1 cellular context compared by ENCODE assay signal in the genomic region with DNA sequence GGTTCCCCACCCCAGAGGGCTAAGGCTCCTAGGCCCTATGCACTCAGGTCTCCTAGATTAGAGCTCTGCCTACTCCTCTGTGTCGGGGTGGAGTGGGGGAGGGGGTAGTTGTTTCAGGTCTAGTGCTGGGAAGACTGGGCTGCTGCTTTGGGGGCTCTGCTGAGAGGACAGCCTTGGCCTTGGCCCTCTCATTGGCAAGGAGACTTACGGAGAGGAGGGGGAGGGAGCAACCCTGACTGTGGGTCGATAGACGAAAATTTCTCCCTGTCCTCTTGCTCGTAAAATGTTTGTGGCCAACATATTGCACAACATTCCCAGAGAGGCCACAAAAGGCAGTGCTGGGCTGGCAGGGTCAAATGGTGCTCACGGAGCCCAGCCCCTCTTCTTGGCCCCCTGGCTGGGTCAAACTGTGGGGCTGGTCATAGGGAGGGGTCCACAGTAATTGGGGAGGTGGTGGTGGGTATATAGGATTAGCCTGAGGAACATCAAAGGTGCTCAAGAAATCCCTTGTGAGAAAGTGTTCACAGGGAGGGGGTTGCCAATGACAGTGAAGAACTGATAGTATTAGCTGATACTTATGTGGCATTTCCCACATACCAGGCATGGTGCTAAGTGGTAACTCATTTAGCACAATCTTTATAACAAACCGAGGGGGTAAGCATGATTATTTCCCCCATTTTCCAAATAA.
TF ChIP-seq lines count a peak whose summit lies in the region.

No MANE protein-coding gene starts in this region.

TF ChIP-seq in K562, 482 proteins besides CTCF, POLR2A, EP300 and RAD21 (continued from another document):
- TF ChIP-seq, protein P1, sequence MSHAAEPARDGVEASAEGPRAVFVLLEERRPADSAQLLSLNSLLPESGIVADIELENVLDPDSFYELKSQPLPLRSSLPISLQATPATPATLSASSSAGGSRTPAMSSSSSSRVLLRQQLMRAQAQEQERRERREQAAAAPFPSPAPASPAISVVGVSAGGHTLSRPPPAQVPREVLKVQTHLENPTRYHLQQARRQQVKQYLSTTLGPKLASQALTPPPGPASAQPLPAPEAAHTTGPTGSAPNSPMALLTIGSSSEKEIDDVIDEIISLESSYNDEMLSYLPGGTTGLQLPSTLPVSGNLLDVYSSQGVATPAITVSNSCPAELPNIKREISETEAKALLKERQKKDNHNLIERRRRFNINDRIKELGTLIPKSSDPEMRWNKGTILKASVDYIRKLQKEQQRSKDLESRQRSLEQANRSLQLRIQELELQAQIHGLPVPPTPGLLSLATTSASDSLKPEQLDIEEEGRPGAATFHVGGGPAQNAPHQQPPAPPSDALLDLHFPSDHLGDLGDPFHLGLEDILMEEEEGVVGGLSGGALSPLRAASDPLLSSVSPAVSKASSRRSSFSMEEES (CRISPR knock-in tag; IDR thresholded peaks at IDR 0.05), result no peak
- no peak for TF ChIP-seq ADNP (tag; IDR thresholded peaks at IDR 0.05)
- no peak for TF ChIP-seq KLF6 (CRISPR knock-in tag; IDR thresholded peaks at IDR 0.05; ENCODE audit: borderline replicate concordance)
- no peak for TF ChIP-seq STAG1 (CRISPR knock-in tag; IDR thresholded peaks at IDR 0.05; ENCODE audit: borderline replicate concordance)
- TF ChIP-seq NCOA4 (IDR thresholded peaks at IDR 0.05; ENCODE audit: partially characterized antibody), result no peak
- no peak for TF ChIP-seq TAF15 (IDR thresholded peaks at IDR 0.05; ENCODE audit: low read depth, low read length)
- TF ChIP-seq, protein P2, sequence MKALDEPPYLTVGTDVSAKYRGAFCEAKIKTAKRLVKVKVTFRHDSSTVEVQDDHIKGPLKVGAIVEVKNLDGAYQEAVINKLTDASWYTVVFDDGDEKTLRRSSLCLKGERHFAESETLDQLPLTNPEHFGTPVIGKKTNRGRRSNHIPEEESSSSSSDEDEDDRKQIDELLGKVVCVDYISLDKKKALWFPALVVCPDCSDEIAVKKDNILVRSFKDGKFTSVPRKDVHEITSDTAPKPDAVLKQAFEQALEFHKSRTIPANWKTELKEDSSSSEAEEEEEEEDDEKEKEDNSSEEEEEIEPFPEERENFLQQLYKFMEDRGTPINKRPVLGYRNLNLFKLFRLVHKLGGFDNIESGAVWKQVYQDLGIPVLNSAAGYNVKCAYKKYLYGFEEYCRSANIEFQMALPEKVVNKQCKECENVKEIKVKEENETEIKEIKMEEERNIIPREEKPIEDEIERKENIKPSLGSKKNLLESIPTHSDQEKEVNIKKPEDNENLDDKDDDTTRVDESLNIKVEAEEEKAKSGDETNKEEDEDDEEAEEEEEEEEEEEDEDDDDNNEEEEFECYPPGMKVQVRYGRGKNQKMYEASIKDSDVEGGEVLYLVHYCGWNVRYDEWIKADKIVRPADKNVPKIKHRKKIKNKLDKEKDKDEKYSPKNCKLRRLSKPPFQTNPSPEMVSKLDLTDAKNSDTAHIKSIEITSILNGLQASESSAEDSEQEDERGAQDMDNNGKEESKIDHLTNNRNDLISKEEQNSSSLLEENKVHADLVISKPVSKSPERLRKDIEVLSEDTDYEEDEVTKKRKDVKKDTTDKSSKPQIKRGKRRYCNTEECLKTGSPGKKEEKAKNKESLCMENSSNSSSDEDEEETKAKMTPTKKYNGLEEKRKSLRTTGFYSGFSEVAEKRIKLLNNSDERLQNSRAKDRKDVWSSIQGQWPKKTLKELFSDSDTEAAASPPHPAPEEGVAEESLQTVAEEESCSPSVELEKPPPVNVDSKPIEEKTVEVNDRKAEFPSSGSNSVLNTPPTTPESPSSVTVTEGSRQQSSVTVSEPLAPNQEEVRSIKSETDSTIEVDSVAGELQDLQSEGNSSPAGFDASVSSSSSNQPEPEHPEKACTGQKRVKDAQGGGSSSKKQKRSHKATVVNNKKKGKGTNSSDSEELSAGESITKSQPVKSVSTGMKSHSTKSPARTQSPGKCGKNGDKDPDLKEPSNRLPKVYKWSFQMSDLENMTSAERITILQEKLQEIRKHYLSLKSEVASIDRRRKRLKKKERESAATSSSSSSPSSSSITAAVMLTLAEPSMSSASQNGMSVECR (CRISPR knock-in tag; IDR thresholded peaks at IDR 0.05), result no peak
- TF ChIP-seq, protein P3, sequence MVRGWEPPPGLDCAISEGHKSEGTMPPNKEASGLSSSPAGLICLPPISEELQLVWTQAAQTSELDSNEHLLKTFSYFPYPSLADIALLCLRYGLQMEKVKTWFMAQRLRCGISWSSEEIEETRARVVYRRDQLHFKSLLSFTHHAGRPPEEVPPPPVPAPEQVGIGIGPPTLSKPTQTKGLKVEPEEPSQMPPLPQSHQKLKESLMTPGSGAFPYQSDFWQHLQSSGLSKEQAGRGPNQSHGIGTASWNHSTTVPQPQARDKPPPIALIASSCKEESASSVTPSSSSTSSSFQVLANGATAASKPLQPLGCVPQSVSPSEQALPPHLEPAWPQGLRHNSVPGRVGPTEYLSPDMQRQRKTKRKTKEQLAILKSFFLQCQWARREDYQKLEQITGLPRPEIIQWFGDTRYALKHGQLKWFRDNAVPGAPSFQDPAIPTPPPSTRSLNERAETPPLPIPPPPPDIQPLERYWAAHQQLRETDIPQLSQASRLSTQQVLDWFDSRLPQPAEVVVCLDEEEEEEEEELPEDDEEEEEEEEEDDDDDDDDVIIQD (CRISPR knock-in tag; IDR thresholded peaks at IDR 0.05), result no peak
- 0 out of 4 replicates have a peak, but pooled peaks have one; percentile 29 to 34 for TF ChIP-seq TRIM24 (IDR thresholded peaks at IDR 0.05)
- TF ChIP-seq, protein P4, sequence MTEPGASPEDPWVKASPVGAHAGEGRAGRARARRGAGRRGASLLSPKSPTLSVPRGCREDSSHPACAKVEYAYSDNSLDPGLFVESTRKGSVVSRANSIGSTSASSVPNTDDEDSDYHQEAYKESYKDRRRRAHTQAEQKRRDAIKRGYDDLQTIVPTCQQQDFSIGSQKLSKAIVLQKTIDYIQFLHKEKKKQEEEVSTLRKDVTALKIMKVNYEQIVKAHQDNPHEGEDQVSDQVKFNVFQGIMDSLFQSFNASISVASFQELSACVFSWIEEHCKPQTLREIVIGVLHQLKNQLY (CRISPR knock-in tag; conservative IDR thresholded peaks at IDR 0.05), result no peak
- TF ChIP-seq ZNF121 (CRISPR knock-in tag; conservative IDR thresholded peaks at IDR 0.05), result no peak
- no peak for TF ChIP-seq ZNF239 (CRISPR knock-in tag; IDR thresholded peaks at IDR 0.05)
- no peak for TF ChIP-seq ZFP1 (CRISPR knock-in tag; IDR thresholded peaks at IDR 0.05)
- TF ChIP-seq, protein P5, sequence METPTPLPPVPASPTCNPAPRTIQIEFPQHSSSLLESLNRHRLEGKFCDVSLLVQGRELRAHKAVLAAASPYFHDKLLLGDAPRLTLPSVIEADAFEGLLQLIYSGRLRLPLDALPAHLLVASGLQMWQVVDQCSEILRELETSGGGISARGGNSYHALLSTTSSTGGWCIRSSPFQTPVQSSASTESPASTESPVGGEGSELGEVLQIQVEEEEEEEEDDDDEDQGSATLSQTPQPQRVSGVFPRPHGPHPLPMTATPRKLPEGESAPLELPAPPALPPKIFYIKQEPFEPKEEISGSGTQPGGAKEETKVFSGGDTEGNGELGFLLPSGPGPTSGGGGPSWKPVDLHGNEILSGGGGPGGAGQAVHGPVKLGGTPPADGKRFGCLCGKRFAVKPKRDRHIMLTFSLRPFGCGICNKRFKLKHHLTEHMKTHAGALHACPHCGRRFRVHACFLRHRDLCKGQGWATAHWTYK (CRISPR knock-in tag; IDR thresholded peaks at IDR 0.05), result peak; percentile 83
- TF ChIP-seq ZZZ3 (IDR thresholded peaks at IDR 0.05), result no peak
- no peak for TF ChIP-seq MYNN (IDR thresholded peaks at IDR 0.05)
- TF ChIP-seq MYNN (CRISPR knock-in tag; IDR thresholded peaks at IDR 0.05), result no peak
TF ChIP-seq in K562: peak in this region for 22.
